ENCODE assay signal across 26 cellular contexts in the genomic region with DNA sequence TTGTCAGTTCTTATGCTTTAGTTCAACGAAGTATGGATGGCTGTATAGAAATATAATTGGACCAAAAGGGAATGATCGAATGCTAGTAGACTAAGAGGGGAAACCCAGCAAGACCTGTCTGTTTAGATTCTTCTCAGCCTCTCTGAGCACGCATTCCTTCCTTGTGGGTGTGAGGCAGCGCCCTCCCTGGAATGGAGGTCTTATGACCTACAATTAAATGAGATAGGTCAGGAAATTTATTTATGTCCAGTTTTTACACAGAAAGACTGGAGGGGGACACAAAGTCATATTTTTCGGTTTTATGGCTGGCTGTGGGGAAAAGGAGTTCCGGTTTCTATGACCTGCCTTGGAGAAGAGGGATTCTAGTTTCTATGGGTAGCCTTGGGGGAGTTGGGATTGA.
DNase-seq lines count a peak whose midpoint lies in the region; ATAC-seq and TF ChIP-seq lines count a peak whose summit lies in the region.
"Had no signal": no experiment of that assay in that cellular context is flagged by ENCODE, and none has a peak within 500 bp of the region (broad histone marks: within the 10 kb centered on the region; RNA-seq: fewer than 3 reads in every experiment).

No MANE protein-coding gene starts in this region.

- no peak overlapping the region for H3K9ac ChIP-seq in PC-3 (ENCODE audit: low read length)

- no peak overlapping the region for H2AFZ ChIP-seq in PC-3 (ENCODE audit: low read length)

- H4K20me1 ChIP-seq in PC-3 (ENCODE audit: low read length), result no peaks in the 10 kb centered on the region

- peaks cover 0 to 3% of the 10 kb centered on the region in 2 donors for H3K4me1 ChIP-seq in right atrium auricular region
- H3K4me1 ChIP-seq in right cardiac atrium (ENCODE audit: control insufficient read depth, insufficient read depth, low read length), result no peaks in the 10 kb centered on the region
- H3K4me1 ChIP-seq in PC-3 (ENCODE audit: insufficient read depth, low read length), result peaks cover 29% of the 10 kb centered on the region
- H3K4me1 ChIP-seq: BE2C had no signal

- 0 out of 2 replicates have a peak, but pooled peaks cover under 1% of the 10 kb centered on the region for H3K79me2 ChIP-seq in PC-3 (ENCODE audit: low read length)

- no TSS peak for BruUV-seq in PC-3 (replicated peaks; lab: Mats Ljungman, UMichigan)

- peaks cover 13% of the 10 kb centered on the region for H3K9me3 Mint-ChIP-seq in type B pancreatic cell
- no peaks in the 10 kb centered on the region for H3K9me3 Mint-ChIP-seq in activated CD4-positive, alpha-beta memory T cell treated with anti-CD3 and anti-CD28 coated beads for 36 hours
- H3K9me3 Mint-ChIP-seq in progenitor cell of endocrine pancreas (ENCODE audit: low read depth), result no peaks in the 10 kb centered on the region

- TF ChIP-seq CTCF in right atrium auricular region (IDR thresholded peaks at IDR 0.05) (no peak), PC-3 (conservative IDR thresholded peaks at IDR 0.05; ENCODE audit: low read depth, low read length) (peak; percentile 54), type B pancreatic cell (conservative IDR thresholded peaks at IDR 0.05) (no peak), progenitor cell of endocrine pancreas (IDR thresholded peaks at IDR 0.05; ENCODE audit: unreplicated experiment) (no peak)

- H3K36me3 ChIP-seq in right atrium auricular region (no peaks in the 10 kb centered on the region), PC-3 (ENCODE audit: low read depth, low read length) (no peaks in the 10 kb centered on the region; the same call in 1 of the 2 replicates)
- H3K36me3 ChIP-seq: BE2C, MG63 had no signal

- H3K4me3 ChIP-seq in right atrium auricular region, result no peak overlapping the region
- no peak overlapping the region for H3K4me3 ChIP-seq in right cardiac atrium (ENCODE audit: low read length)
- H3K4me3 ChIP-seq in PC-3 (ENCODE audit: low read length), result no peak overlapping the region
- H3K4me3 ChIP-seq: MG63 had no signal

- no peaks in the 10 kb centered on the region for H3K9me3 ChIP-seq in right atrium auricular region
- no peaks in the 10 kb centered on the region for H3K9me3 ChIP-seq in right cardiac atrium (ENCODE audit: control insufficient read depth, low read length)
- H3K9me3 ChIP-seq in PC-3 (ENCODE audit: low read length), result no peaks in the 10 kb centered on the region
- H3K9me3 ChIP-seq: BE2C, MG63 had no signal

- peak overlapping the region; percentile 40 to 80 for H3K27ac ChIP-seq in right atrium auricular region
- no peak overlapping the region for H3K27ac ChIP-seq in right cardiac atrium (ENCODE audit: low read length)
- no peak overlapping the region for H3K27ac ChIP-seq in PC-3 (ENCODE audit: low read length)
- H3K27ac ChIP-seq: RWPE1 had no signal

- H3K4me1 Mint-ChIP-seq in type B pancreatic cell (ENCODE audit: unreplicated experiment) (peaks cover 37% of the 10 kb centered on the region), progenitor cell of endocrine pancreas (ENCODE audit: low read depth) (peaks cover 14% of the 10 kb centered on the region)
- no peaks in the 10 kb centered on the region for H3K4me1 Mint-ChIP-seq in activated CD4-positive, alpha-beta memory T cell treated with anti-CD3 and anti-CD28 coated beads for 36 hours (ENCODE audit: low read depth)

- no peaks in the 10 kb centered on the region for H3K27me3 Mint-ChIP-seq in type B pancreatic cell
- peaks cover 2% of the 10 kb centered on the region for H3K27me3 Mint-ChIP-seq in activated CD4-positive, alpha-beta memory T cell treated with anti-CD3 and anti-CD28 coated beads for 36 hours
- H3K27me3 Mint-ChIP-seq in progenitor cell of endocrine pancreas, result peaks cover 2% of the 10 kb centered on the region

- H3K27ac Mint-ChIP-seq in type B pancreatic cell (peak overlapping the region; percentile 93), progenitor cell of endocrine pancreas (no peak overlapping the region)
- no peak overlapping the region for H3K27ac Mint-ChIP-seq in activated CD4-positive, alpha-beta memory T cell treated with anti-CD3 and anti-CD28 coated beads for 36 hours

- peak overlapping the region; percentile 50 for H3K4me3 Mint-ChIP-seq in type B pancreatic cell
- H3K4me3 Mint-ChIP-seq in activated CD4-positive, alpha-beta memory T cell treated with anti-CD3 and anti-CD28 coated beads for 36 hours, result no peak overlapping the region
- H3K4me3 Mint-ChIP-seq in progenitor cell of endocrine pancreas (ENCODE audit: low read depth), result no peak overlapping the region

- peaks cover 12% of the 10 kb centered on the region for H3K36me3 Mint-ChIP-seq in type B pancreatic cell
- no peaks in the 10 kb centered on the region for H3K36me3 Mint-ChIP-seq in activated CD4-positive, alpha-beta memory T cell treated with anti-CD3 and anti-CD28 coated beads for 36 hours
- peaks cover 12% of the 10 kb centered on the region for H3K36me3 Mint-ChIP-seq in progenitor cell of endocrine pancreas (ENCODE audit: insufficient read depth)

- POLR2A ChIA-PET in PC-3 (lab: Charles Lee; ENCODE audit: unreplicated experiment), result interaction anchor here (0.6 kb wide), 1 partner anchor 866 kb away, joined by 3 read pairs; no protein-coding TSS in a partner anchor
- POLR2A ChIA-PET in activated CD4-positive, alpha-beta memory T cell treated with anti-CD3 and anti-CD28 coated beads for 36 hours (lab: Charles Lee), result no interaction called here

- no peak overlapping the region for H3K4me2 ChIP-seq in PC-3 (ENCODE audit: low read length)

- DNase-seq in right atrium auricular region (ENCODE audit: low spot score) (no peak), right cardiac atrium (no peak), PC-3 (peak; percentile 30), type B pancreatic cell (ENCODE audit: extremely low spot score, unreplicated experiment) (no peak), dedifferentiated amniotic fluid mesenchymal stem cell (ENCODE audit: extremely low spot score) (no peak), progenitor cell of endocrine pancreas (ENCODE audit: low spot score, unreplicated experiment) (no peak)
- DNase-seq in activated CD4-positive, alpha-beta memory T cell treated with anti-CD3 and anti-CD28 coated beads for 36 hours, result no peak
- DNase-seq: 8988T, ACHN, BE2C, Calu3, DMS79 treated with DMSO at 0.1 percent for 48 hours, GOT3, KBM-7, MG63, NCI-H1105 treated with DMSO at 0.1 percent for 48 hours, NCI-H146, NCI-H1930, NCI-H2107, NCI-H446, NCI-H524 treated with DMSO at 0.1 percent for 48 hours, NCI-H774, SHP77 had no signal

- ATAC-seq in right cardiac atrium (no peak), PC-3 (no peak), esophagus mucosa (peak; percentile 31)
- ATAC-seq: HCT116 had no signal

- CTCF ChIA-PET in PC-3 (lab: Charles Lee), result no interaction called here
- CTCF ChIA-PET in activated CD4-positive, alpha-beta memory T cell treated with anti-CD3 and anti-CD28 coated beads for 36 hours (lab: Charles Lee), result no interaction called here

- 96% methylated on average over 6 of the region's 6 CpGs for WGBS in right cardiac atrium

- no peaks in the 10 kb centered on the region for H3K27me3 ChIP-seq in right atrium auricular region
- no peaks in the 10 kb centered on the region for H3K27me3 ChIP-seq in right cardiac atrium (ENCODE audit: control insufficient read depth, insufficient read depth)
- H3K27me3 ChIP-seq in PC-3 (ENCODE audit: low read length), result no peaks in the 10 kb centered on the region
- H3K27me3 ChIP-seq: BE2C, MG63 had no signal

- H3K9me2 ChIP-seq in PC-3 (replicated peaks; ENCODE audit: low read length), result no peaks in the 10 kb centered on the region

- intact Hi-C loops in right cardiac atrium (cut with DNase I) (loop anchor here in 1 of 4 donors (5.0 kb wide), 1 partner anchor 42 kb away; no protein-coding TSS in a partner anchor), PC-3 (cut with micrococcal nuclease) (loop anchor here (2.0 to 5.0 kb wide), 3 partner anchors 65 to 237 kb away; a partner anchor contains a TSS)
- intact Hi-C loops in activated CD4-positive, alpha-beta memory T cell treated with anti-CD3 and anti-CD28 coated beads for 36 hours (cut with micrococcal nuclease), result loop anchor here (10.0 kb wide), 1 partner anchor 275 kb away; no protein-coding TSS in a partner anchor

- H3F3A ChIP-seq in PC-3 (ENCODE audit: low read length, unreplicated experiment), result no peaks in the 10 kb centered on the region

Comparison
In these comparisons a context has a peak if more than half of its experiments do, and no peak if none do; other contexts are left out.
1. H3K27ac ChIP-seq: peak in right atrium auricular region (2 of 2); none in right cardiac atrium (single experiment) and PC-3 (single experiment).